Comparison of ENCODE assay signal across 24 cellular contexts in genomic region chr1:101316801-101317200, GRCh38.
"Had no signal": no experiment of that assay in that cellular context is flagged by ENCODE, and none has a peak within 500 bp of the region (broad histone marks: within the 10 kb centered on the region; RNA-seq: fewer than 3 reads in every experiment).

No MANE protein-coding gene starts in this region.

- H3K36me3 ChIP-seq: esophagus muscularis mucosa, gastrocnemius medialis, heart right ventricle, left ventricle myocardium inferior, lower lobe of right lung, neutrophil, right atrium auricular region, sigmoid colon, stomach, thoracic aorta, transverse colon had no signal

- H3K27ac ChIP-seq: coronary artery, dorsolateral prefrontal cortex, epithelial cell of prostate, esophagus muscularis mucosa, gastrocnemius medialis, heart right ventricle, left ventricle myocardium inferior, lower lobe of right lung, neutrophil, psoas muscle, right atrium auricular region, sigmoid colon, skin epidermis, stomach, thoracic aorta, transverse colon had no signal

- H3K27me3 ChIP-seq: esophagus muscularis mucosa, right atrium auricular region, stomach, transverse colon had no signal

- H3K4me1 Mint-ChIP-seq: mesothelial cell of epicardium had no signal

- H3K4me3 ChIP-seq: coronary artery, esophagus muscularis mucosa, gastrocnemius medialis, heart right ventricle, left ventricle myocardium inferior, lower lobe of right lung, psoas muscle, right atrium auricular region, sigmoid colon, skin epidermis, stomach, thoracic aorta, transverse colon had no signal

- H3K36me3 Mint-ChIP-seq: memory B cell, mesothelial cell of epicardium, natural killer cell had no signal

- H3K4me3 Mint-ChIP-seq: memory B cell, mesothelial cell of epicardium, natural killer cell had no signal

- H3K9me3 Mint-ChIP-seq: memory B cell, mesothelial cell of epicardium, natural killer cell had no signal

- ATAC-seq: gastrocnemius medialis, heart right ventricle, lower lobe of right lung, natural killer cell, psoas muscle had no signal

- H3K27me3 Mint-ChIP-seq: memory B cell had no signal

- H3K27ac Mint-ChIP-seq: memory B cell, mesothelial cell of epicardium, natural killer cell had no signal

- H3K4me1 ChIP-seq: esophagus muscularis mucosa, gastrocnemius medialis, left ventricle myocardium inferior, lower lobe of right lung, psoas muscle, right atrium auricular region, sigmoid colon, stomach, transverse colon had no signal

- DNase-seq: dorsolateral prefrontal cortex; effector CD8-positive, alpha-beta T cell; gastrocnemius medialis; heart right ventricle; hypothalamus; left ventricle myocardium inferior; lower lobe of right lung; natural killer cell; psoas muscle; sigmoid colon; stimulated activated CD4-positive, alpha-beta T cell treated with anti-CD3 and anti-CD28 coated beads, Interleukin-2, amount 100 ng/mL, for 24 hours; stimulated activated naive CD4-positive, alpha-beta T cell; stomach; substantia nigra; transverse colon had no signal

- H3K9me3 ChIP-seq: esophagus muscularis mucosa, gastrocnemius medialis, heart right ventricle, left ventricle myocardium inferior, lower lobe of right lung, neutrophil, psoas muscle, right atrium auricular region, sigmoid colon, stomach, thoracic aorta, transverse colon had no signal
